In genomic region chr9:16119261-16119660, GRCh38 we compare ENCODE assay signal across 20 cellular contexts.
"Had no signal": no experiment of that assay in that cellular context is flagged by ENCODE, and none has a peak within 500 bp of the region (broad histone marks: within the 10 kb centered on the region; RNA-seq: fewer than 3 reads in every experiment).

No MANE protein-coding gene starts in this region.

- H3K4me3 ChIP-seq: colonic mucosa, left ventricle myocardium inferior, lung, psoas muscle, spleen, tibial nerve had no signal

- H3K27me3 ChIP-seq: colonic mucosa, spleen, tibial nerve had no signal

- DNase-seq: activated CD4-positive, alpha-beta memory T cell treated with anti-CD3 and anti-CD28 coated beads, Interleukin-2, amount 10 ng/mL, durations not matched to agents 7 days and 5 days; activated CD4-positive, alpha-beta T cell treated with anti-CD3 and anti-CD28 coated beads for 1 hour; activated CD4-positive, alpha-beta T cell treated with anti-CD3 and anti-CD28 coated beads, Interleukin-2, amount 10 ng/mL, durations not matched to agents 7 days and 5 days; activated CD8-positive, alpha-beta memory T cell treated with anti-CD3 and anti-CD28 coated beads, Interleukin-2, amount 50 U/mL, for 48 hours; activated gamma-delta T cell; activated naive CD4-positive, alpha-beta T cell treated with anti-CD3 and anti-CD28 coated beads, Interleukin-2, amount 10 ng/mL, durations not matched to agents 7 days and 5 days; activated naive CD8-positive, alpha-beta T cell treated with anti-CD3 and anti-CD28 coated beads, Interleukin-2, amount 10 ng/mL, durations not matched to agents 7 days and 5 days; activated T-cell treated with anti-CD3 and anti-CD28 coated beads, Interleukin-2, amount 50 U/mL, for 24 hours; amniotic stem cell; colonic mucosa; effector CD8-positive, alpha-beta T cell; left ventricle myocardium inferior; naive B cell; psoas muscle; spleen; stimulated activated naive CD4-positive, alpha-beta T cell; T-helper 2 cell had no signal

- H3K9ac ChIP-seq: parathyroid adenoma had no signal

- H3K9me3 ChIP-seq: colonic mucosa, left ventricle myocardium inferior, psoas muscle, spleen, tibial nerve had no signal

- H3K79me2 ChIP-seq: parathyroid adenoma had no signal

- H2AFZ ChIP-seq: parathyroid adenoma had no signal

- ATAC-seq: psoas muscle had no signal

- H3K27ac ChIP-seq: colonic mucosa, left ventricle myocardium inferior, parathyroid adenoma, psoas muscle, spleen had no signal

- H3K36me3 ChIP-seq: colonic mucosa, left ventricle myocardium inferior, spleen, tibial nerve had no signal

- H3K4me1 ChIP-seq: colonic mucosa, left ventricle myocardium inferior, parathyroid adenoma, psoas muscle, spleen had no signal
